18 cellular contexts compared by ENCODE assay signal in genomic region chr2:240140920-240141319, GRCh38. TPM values are rescaled to one million over a fixed set of nuclear protein-coding genes. Genes with fewer than 3 reads are reported as not detected.
DNase-seq lines count a peak whose midpoint lies in the region; ATAC-seq, FAIRE-seq and TF ChIP-seq lines count a peak whose summit lies in the region.
"Had no signal": no experiment of that assay in that cellular context is flagged by ENCODE, and none has a peak within 500 bp of the region (broad histone marks: within the 10 kb centered on the region; RNA-seq: fewer than 3 reads in every experiment).

No MANE protein-coding gene starts in this region.

- no peak overlapping the region for H3K23ac ChIP-seq in H1 (ENCODE audit: insufficient read length)

- no peak overlapping the region for H3K4ac ChIP-seq in H1 (replicated peaks; ENCODE audit: insufficient read length, low read depth, low read length)

- H3K36me3 ChIP-seq in H1 (ENCODE audit: control insufficient read depth in 2 of 4, insufficient read depth in 4 of 4, low read length in 3 of 4): no peaks in the 10 kb centered on the region; a peak in 1 of 8 replicates

- no peak overlapping the region for H3K4me3 Mint-ChIP-seq in natural killer cell treated with Interleukin-12 subunit alpha and Interleukin-12 subunit beta and Interleukin-15 and Interleukin-18, amount 100 ng/mL, for 72 hours
- H3K4me3 Mint-ChIP-seq in natural killer cell: no peak overlapping the region
- no peak overlapping the region for H3K4me3 Mint-ChIP-seq in nephron

- H2BK120ac ChIP-seq in H1 (replicated peaks; ENCODE audit: low read depth, low read length): no peak overlapping the region

- H4K91ac ChIP-seq in H1 (replicated peaks; ENCODE audit: insufficient read length, low read length): no peak overlapping the region

- no peak overlapping the region for H2AK5ac ChIP-seq in H1 (ENCODE audit: low read depth, low read length)

- H3K23me2 ChIP-seq in H1 (ENCODE audit: low read depth, low read length): peaks cover 6% of the 10 kb centered on the region; the same call in 1 of the 2 replicates

- H4K5ac ChIP-seq in H1 (ENCODE audit: insufficient read length, low read depth, low read length): no peak overlapping the region

- peaks cover 0 to 4% of the 10 kb centered on the region in 2 donors for H3K27me3 Mint-ChIP-seq in natural killer cell treated with Interleukin-12 subunit alpha and Interleukin-12 subunit beta and Interleukin-15 and Interleukin-18, amount 100 ng/mL, for 72 hours
- H3K27me3 Mint-ChIP-seq in natural killer cell (ENCODE audit: low read depth in 2 of 2): no peaks in the 10 kb centered on the region
- peaks cover 10% of the 10 kb centered on the region for H3K27me3 Mint-ChIP-seq in nephron (ENCODE audit: low read depth)

- H3K9me3 Mint-ChIP-seq in natural killer cell treated with Interleukin-12 subunit alpha and Interleukin-12 subunit beta and Interleukin-15 and Interleukin-18, amount 100 ng/mL, for 72 hours: no peaks in the 10 kb centered on the region
- H3K9me3 Mint-ChIP-seq in natural killer cell (no peaks in the 10 kb centered on the region), nephron (no peaks in the 10 kb centered on the region)

- no peak for TF ChIP-seq RAD21 in H1 (IDR thresholded peaks at IDR 0.05 in 1 of 2, conservative IDR thresholded peaks at IDR 0.05 in 1 of 2; ENCODE audit: low read depth in 2 of 2, low read length in 2 of 2)

- H3K4me1 Mint-ChIP-seq in natural killer cell treated with Interleukin-12 subunit alpha and Interleukin-12 subunit beta and Interleukin-15 and Interleukin-18, amount 100 ng/mL, for 72 hours (ENCODE audit: low read depth in 2 of 2): peaks cover 7 to 10% of the 10 kb centered on the region in 2 donors
- H3K4me1 Mint-ChIP-seq in natural killer cell (peaks cover 0 to 12% of the 10 kb centered on the region in 2 donors), nephron (peaks cover 14% of the 10 kb centered on the region)

- POLR2A ChIA-PET in H1 (lab: Charles Lee; ENCODE audit: partially characterized antibody): interaction anchor here (0.7 kb wide), 1 partner anchor 9 kb away, joined by 5 read pairs; no protein-coding TSS in a partner anchor

- H3K9ac ChIP-seq in H1 (replicated peaks in 1 of 4; ENCODE audit: extremely low read depth in 1 of 4, low read depth in 3 of 4, low read length in 3 of 4): no peak overlapping the region

- WGBS in H1 (ENCODE audit: extremely low coverage in 1 of 2, insufficient coverage in 1 of 2, insufficient read length in 1 of 2, insufficient replicate concordance in 2 of 2, low coverage in 1 of 2, low lambda C conversion rate in 2 of 2, missing lambda C conversion rate in 1 of 2), 2 experiments: 88% methylated on average over 11 of the region's 11 CpGs; no CpG with 5 or more reads in 1 of the 2 experiments

- H3K14ac ChIP-seq in H1 (ENCODE audit: insufficient read length): no peak overlapping the region

- no peak overlapping the region for H3K18ac ChIP-seq in H1 (ENCODE audit: extremely low read depth, low read length)

- H3K4me2 ChIP-seq in H1 (ENCODE audit: insufficient read depth in 1 of 2, low read depth in 2 of 2, low read length in 2 of 2): no peak overlapping the region

- H2BK20ac ChIP-seq in H1 (ENCODE audit: low read length): no peak overlapping the region

- no peaks in the 10 kb centered on the region for H3K36me3 Mint-ChIP-seq in natural killer cell treated with Interleukin-12 subunit alpha and Interleukin-12 subunit beta and Interleukin-15 and Interleukin-18, amount 100 ng/mL, for 72 hours
- H3K36me3 Mint-ChIP-seq in natural killer cell: no peaks in the 10 kb centered on the region
- no peaks in the 10 kb centered on the region for H3K36me3 Mint-ChIP-seq in nephron (ENCODE audit: low read depth)

- H3K4me1 ChIP-seq in H1 (replicated peaks in 1 of 4; ENCODE audit: control insufficient read depth in 3 of 4, insufficient read depth in 4 of 4, low read length in 3 of 4): peaks cover 0 to 19% (median 11%) of the 10 kb centered on the region in 4 experiments; a peak in 6 of 7 replicates

- H4K20me1 ChIP-seq in H1 (replicated peaks in 1 of 2; ENCODE audit: control insufficient read depth in 1 of 2, insufficient read depth in 2 of 2, low read length in 2 of 2): no peaks in the 10 kb centered on the region

- peak overlapping the region; percentile 84; the same call in 1 of the 2 replicates for H4K8ac ChIP-seq in H1 (ENCODE audit: extremely low read depth, insufficient read depth, low read length)

- H2BK15ac ChIP-seq in H1 (ENCODE audit: low read length): no peak overlapping the region

- no peak overlapping the region for H2BK12ac ChIP-seq in H1 (ENCODE audit: low read depth, low read length)

- ATAC-seq in natural killer cell treated with Interleukin-12 subunit alpha and Interleukin-12 subunit beta and Interleukin-15 and Interleukin-18, amount 100 ng/mL, for 72 hours: no peak
- ATAC-seq in natural killer cell (no peak), HG03469 (IDR thresholded peaks at IDR 0.05; ENCODE audit: unreplicated experiment) (no peak)
- ATAC-seq: Panc1 had no signal

- TF ChIP-seq CTCF in natural killer cell (IDR thresholded peaks at IDR 0.05) (no peak), H1 (IDR thresholded peaks at IDR 0.05; ENCODE audit: control extremely low read depth in 1 of 3, insufficient read depth in 1 of 3, low read depth in 1 of 3, low read length in 3 of 3) (no peak), nephron (IDR thresholded peaks at IDR 0.05; ENCODE audit: unreplicated experiment in 3 of 3) (no peak)

- no peak overlapping the region for H3K56ac ChIP-seq in H1 (replicated peaks; ENCODE audit: insufficient read length, low read depth, low read length)

- H3K79me2 ChIP-seq in H1 (ENCODE audit: control insufficient read depth in 1 of 2, insufficient read depth in 2 of 2, low read length in 2 of 2): peaks cover 0 to 1% of the 10 kb centered on the region in 2 experiments; a peak in 2 of 4 replicates

- intact Hi-C loops in natural killer cell (cut with micrococcal nuclease): no loop called here

- no peak for TF ChIP-seq EP300 in H1 (IDR thresholded peaks at IDR 0.05; ENCODE audit: borderline replicate concordance in 1 of 2, low read depth in 2 of 2, low read length in 2 of 2)

- TF ChIP-seq POLR2A in H1 (IDR thresholded peaks at IDR 0.05; ENCODE audit: control extremely low read depth in 1 of 2, low read depth in 2 of 2, low read length in 2 of 2) (no peak), erythroblast (IDR thresholded peaks at IDR 0.05; ENCODE audit: low read length) (no peak)

- H3K79me1 ChIP-seq in H1 (ENCODE audit: low read depth, low read length): no peaks in the 10 kb centered on the region

- no peak overlapping the region for H2AFZ ChIP-seq in H1 (ENCODE audit: low read length)

- no peak overlapping the region for H3K27ac Mint-ChIP-seq in natural killer cell treated with Interleukin-12 subunit alpha and Interleukin-12 subunit beta and Interleukin-15 and Interleukin-18, amount 100 ng/mL, for 72 hours
- H3K27ac Mint-ChIP-seq in natural killer cell (no peak overlapping the region), nephron (peak overlapping the region in 2 of 3 experiments; percentile 63 to 69)

- H3K9me3 ChIP-seq in H1 (ENCODE audit: insufficient read depth in 2 of 2, low read depth in 1 of 2, low read length in 1 of 2): no peaks in the 10 kb centered on the region

- no peak for FAIRE-seq in H1 (lab: Jason Lieb, UNC)

- CTCF ChIA-PET in H1 (lab: Charles Lee; ENCODE audit: partially characterized antibody): no interaction called here

- peak; percentile 50 for DNase-seq in natural killer cell treated with Interleukin-12 subunit alpha and Interleukin-12 subunit beta and Interleukin-15 and Interleukin-18, amount 100 ng/mL, for 72 hours (ENCODE audit: low spot score)
- DNase-seq in natural killer cell (no peak), H1 (ENCODE audit: low read depth in 1 of 2, low spot score in 2 of 2) (no peak), NCI-H1436 (lab: John Stamatoyannopoulos, UW) (no peak), erythroblast (lab: John Stamatoyannopoulos, UW) (no peak)
- DNase-seq: DMS 273 treated with DMSO at 0.1 percent for 48 hours, KG1, NCI-H1694 treated with DMSO at 0.1 percent for 48 hours, NCI-H446, NCI-H748 treated with DMSO at 0.1 percent for 48 hours, SHP77 treated with DMSO at 0.1 percent for 48 hours had no signal

- no peak overlapping the region for H2BK5ac ChIP-seq in H1 (ENCODE audit: low read depth, low read length)

- H3K4me3 ChIP-seq in H1 (ENCODE audit: extremely low read depth in 1 of 4, insufficient read depth in 2 of 4, low read depth in 3 of 4, low read length in 4 of 4): no peak overlapping the region

- H3K27ac ChIP-seq in H1 (ENCODE audit: low read depth, low read length): no peak overlapping the region
- H3K27ac ChIP-seq: HL-60 had no signal

- peaks cover 0 to 8% (median 6%) of the 10 kb centered on the region in 4 experiments; a peak in 5 of 7 replicates for H3K27me3 ChIP-seq in H1 (replicated peaks in 1 of 4; ENCODE audit: control insufficient read depth in 3 of 4, extremely low read depth in 1 of 4, insufficient read depth in 3 of 4, low read length in 3 of 4)

TF ChIP-seq in H1, 55 proteins besides CTCF, POLR2A, EP300 and RAD21 (continues in another document):
- TF ChIP-seq POLR2AphosphoS5 (IDR thresholded peaks at IDR 0.05; ENCODE audit: low read depth, low read length): no peak

RNA-seq across cellular contexts. Expression of gene OTOS, which starts 0.5 kb away (rescaled TPM):
- not detected for total RNA-seq in natural killer cell treated with Interleukin-12 subunit alpha and Interleukin-12 subunit beta and Interleukin-15 and Interleukin-18, amount 100 ng/mL, for 72 hours
- not detected for total RNA-seq in natural killer cell
- 0.63 TPM in 1 of 2 replicates, not detected in the other for total RNA-seq in H1 (2021; fragmentation: NEBNext Ultra II Directional; extraction: Animal tissue kit (Norgen Biotek cat#: 25700))
- 0.17 and 0.19 TPM in 2 replicates for polyA plus RNA-seq in H1 (2011; rRNA removed)
- polyA plus RNA-seq in H1 (2011; cell fraction: cytosol; rRNA removed): not detected
- not detected for polyA plus RNA-seq in H1 (2011; cell fraction: nucleus; rRNA removed)
- not detected in 4 replicates for polyA plus RNA-seq in H1 (2012, experiment 1 of 2)
- 0.92 TPM for polyA plus RNA-seq in H1 (2012, experiment 2 of 2)
- polyA plus RNA-seq in H1 (2013, experiment 1 of 2): 0.28 TPM
- 0.35 TPM for polyA plus RNA-seq in H1 (2013, experiment 2 of 2)
- not detected in 2 replicates for polyA minus RNA-seq in H1 (2011; rRNA and poly(A)+ RNA removed)
- polyA minus RNA-seq in H1 (2011; cell fraction: cytosol; rRNA and poly(A)+ RNA removed): not detected
- not detected for polyA minus RNA-seq in H1 (2011; cell fraction: nucleus; rRNA and poly(A)+ RNA removed)
- total RNA-seq: M059J had no signal
- polyA plus RNA-seq: AG04450, BJ had no signal

RNA-seq across cellular contexts. Expression of gene COPS9, which starts 4.8 kb away (rescaled TPM):
- 100 to 1,000 TPM; 117 to 131 TPM for total RNA-seq in natural killer cell treated with Interleukin-12 subunit alpha and Interleukin-12 subunit beta and Interleukin-15 and Interleukin-18, amount 100 ng/mL, for 72 hours
- total RNA-seq in natural killer cell: 10 to 100 TPM; 51.5 to 76.5 (median 53.5) TPM
- total RNA-seq in H1 (2021; fragmentation: NEBNext Ultra II Directional; extraction: Animal tissue kit (Norgen Biotek cat#: 25700)): 143 and 154 TPM in 2 replicates
- 234 and 306 TPM in 2 replicates for polyA plus RNA-seq in H1 (2011; rRNA removed)
- polyA plus RNA-seq in H1 (2011; cell fraction: cytosol; rRNA removed): 237 TPM
- 222 TPM for polyA plus RNA-seq in H1 (2011; cell fraction: nucleus; rRNA removed)
- polyA plus RNA-seq in H1 (2012, experiment 1 of 2): 208 to 299 TPM (median 271 TPM) in 4 replicates
- polyA plus RNA-seq in H1 (2012, experiment 2 of 2): 793 TPM
- polyA plus RNA-seq in H1 (2013, experiment 1 of 2): 262 TPM
- 274 TPM for polyA plus RNA-seq in H1 (2013, experiment 2 of 2)
- polyA minus RNA-seq in H1 (2011; rRNA and poly(A)+ RNA removed): 13.5 and 13.9 TPM in 2 replicates
- 35.4 TPM for polyA minus RNA-seq in H1 (2011; cell fraction: cytosol; rRNA and poly(A)+ RNA removed)
- 19.7 TPM for polyA minus RNA-seq in H1 (2011; cell fraction: nucleus; rRNA and poly(A)+ RNA removed)

Comparison
In these comparisons a context has a peak if more than half of its experiments do, and no peak if none do; other contexts are left out.
1. H3K27ac Mint-ChIP-seq: peak in nephron (2 of 3); none in natural killer cell treated with Interleukin-12 subunit alpha and Interleukin-12 subunit beta and Interleukin-15 and Interleukin-18, amount 100 ng/mL, for 72 hours (0 of 2) and natural killer cell (0 of 2).